In the genomic region with DNA sequence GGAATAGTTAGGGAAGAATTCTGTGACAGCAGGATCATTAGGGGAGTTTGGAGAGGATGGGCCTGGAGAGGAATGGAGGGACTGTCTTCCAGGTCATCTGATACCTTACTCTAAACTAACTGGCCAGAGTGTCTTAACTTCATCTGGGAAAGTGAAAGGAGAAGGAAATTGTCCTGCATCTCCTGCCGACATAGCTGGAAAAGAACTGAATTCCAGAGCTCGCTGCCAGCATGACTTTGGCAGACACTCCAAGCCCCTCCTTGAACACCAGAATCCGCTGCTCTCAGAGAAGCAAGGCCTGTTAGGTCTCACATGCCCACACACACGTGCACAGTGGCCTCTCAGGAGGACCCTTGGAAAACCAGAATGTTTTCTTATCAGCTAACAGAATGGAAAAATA, we compare ENCODE assay signal across 12 cellular contexts. TPM values are rescaled to one million over a fixed set of nuclear protein-coding genes. Genes with fewer than 3 reads are reported as not detected.
A peak's percentile ranks its signal among the peaks of the same experiment; 100 is the strongest.
DNase-seq lines count a peak whose midpoint lies in the region; TF ChIP-seq lines count a peak whose summit lies in the region.
"Had no signal": no experiment of that assay in that cellular context is flagged by ENCODE, and none has a peak within 500 bp of the region (broad histone marks: within the 10 kb centered on the region; RNA-seq: fewer than 3 reads in every experiment).

No MANE protein-coding gene starts in this region.

- DNase-seq in MG63, result peak; percentile 78
- DNase-seq in esophagus muscularis mucosa (ENCODE audit: extremely low spot score), result no peak
- DNase-seq in lung microvascular endothelial cell (ENCODE audit: low read depth in 2 of 2), result peak; percentile 22 to 74
- peak; percentile 57 for DNase-seq in stromal cell of bone marrow (ENCODE audit: low read depth)
- DNase-seq in HPDE6-E6E7 (ENCODE audit: extremely low spot score), result no peak
- no peak for DNase-seq in A172 (ENCODE audit: low spot score)
- no peak for DNase-seq in MV-4-11 (lab: John Stamatoyannopoulos, UW)
- no peak for DNase-seq in NCI-H2107 treated with DMSO at 0.1 percent for 48 hours (lab: John Stamatoyannopoulos, UW; ENCODE audit: unreplicated experiment)
- DNase-seq: activated CD4-positive, alpha-beta memory T cell treated with anti-CD3 and anti-CD28 coated beads, Interleukin-2, amount 10 ng/mL, durations not matched to agents 7 days and 5 days; NCI-H2171 treated with DMSO at 0.1 percent for 48 hours; occipital lobe had no signal

- TF ChIP-seq POLR2A in esophagus muscularis mucosa (IDR thresholded peaks at IDR 0.05; ENCODE audit: low read depth), result no peak

- intact Hi-C loops in esophagus muscularis mucosa (cut with DNase I), result no loop called here

- 14% methylated on average over 4 of the region's 4 CpGs for WGBS in esophagus muscularis mucosa

- peak overlapping the region; percentile 73 to 84 (median 78) for H3K27ac ChIP-seq in esophagus muscularis mucosa (replicated peaks in 1 of 4)

- H3K36me3 ChIP-seq in MG63 (no peaks in the 10 kb centered on the region), esophagus muscularis mucosa (no peaks in the 10 kb centered on the region)

- TF ChIP-seq EP300 in esophagus muscularis mucosa (IDR thresholded peaks at IDR 0.05), result no peak

- H3K9me3 ChIP-seq in MG63, result no peaks in the 10 kb centered on the region
- no peaks in the 10 kb centered on the region for H3K9me3 ChIP-seq in esophagus muscularis mucosa

- H3K27me3 ChIP-seq in MG63 (no peaks in the 10 kb centered on the region), esophagus muscularis mucosa (no peaks in the 10 kb centered on the region)

- H3K4me3 ChIP-seq in MG63 (no peak overlapping the region), esophagus muscularis mucosa (peak overlapping the region; percentile 11 to 34 (median 28))
- H3K4me3 ChIP-seq: GM12878 had no signal

- peaks cover 8 to 65% (median 57%) of the 10 kb centered on the region in 4 donors for H3K4me1 ChIP-seq in esophagus muscularis mucosa

- no peak for TF ChIP-seq CTCF in esophagus muscularis mucosa (IDR thresholded peaks at IDR 0.05)

RNA-seq across cellular contexts. Expression of a gene that starts 10.5 kb away (rescaled TPM):
- 1.1 and 2.1 TPM in 2 replicates for total RNA-seq in MG63 (2014; rRNA removed; shearing (Covaris generic); ENCODE audit: low replicate concordance)
- total RNA-seq in esophagus muscularis mucosa (10 to 100 TPM; 25.7 to 67.3 (median 61.5) TPM), lung microvascular endothelial cell (6.3 and 7.7 TPM in 2 replicates)
- 4.9 and 11.5 TPM in 2 replicates for total RNA-seq in A172 (2014; rRNA removed; shearing (Covaris generic))
- total RNA-seq: activated CD4-positive, alpha-beta memory T cell treated with anti-CD3 and anti-CD28 coated beads, Interleukin-2, amount 10 ng/mL, durations not matched to agents 7 days and 5 days had no signal

Comparison
In these comparisons a context has a peak if more than half of its experiments do, and no peak if none do; other contexts are left out.
1. DNase-seq: peak in MG63 (single experiment), lung microvascular endothelial cell (2 of 2) and stromal cell of bone marrow (single experiment); none in esophagus muscularis mucosa (single experiment), HPDE6-E6E7 (single experiment), A172 (single experiment), MV-4-11 (single experiment) and NCI-H2107 treated with DMSO at 0.1 percent for 48 hours (single experiment).